Comparison of ENCODE assay signal across 12 cellular contexts in the genomic region with DNA sequence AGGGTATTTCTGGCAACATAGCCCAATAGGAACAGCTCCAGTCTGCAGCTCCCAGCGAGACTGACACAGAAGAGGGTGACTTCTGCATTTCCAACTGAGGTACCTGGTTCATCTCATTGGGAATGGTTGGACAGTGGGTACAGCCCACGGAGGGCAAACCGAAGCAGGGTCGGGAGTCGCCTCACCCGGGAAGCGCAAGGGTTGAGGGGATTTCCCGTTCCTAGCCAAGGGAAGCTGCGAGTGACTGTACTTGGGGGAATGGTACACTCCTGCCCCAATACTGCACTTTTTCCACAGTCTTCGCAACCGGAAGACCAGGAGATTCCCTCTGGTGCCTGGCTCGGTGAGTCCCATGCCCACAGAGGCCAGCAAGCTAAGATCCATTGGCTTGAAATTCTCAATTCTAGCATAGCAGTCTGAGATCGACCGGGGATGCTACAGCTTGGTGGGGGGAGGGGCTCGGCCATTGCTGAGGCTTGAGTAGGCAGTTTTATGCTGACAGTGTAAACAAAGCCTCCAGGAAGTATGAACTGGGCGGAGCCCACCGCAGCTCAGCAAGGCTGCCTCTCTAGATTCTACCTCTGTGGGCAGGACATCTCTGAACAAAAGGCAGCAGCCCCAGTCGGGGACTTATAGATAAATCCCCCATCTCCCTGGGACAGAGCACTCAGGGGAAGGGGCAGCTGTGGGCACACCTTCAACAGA. TPM values are rescaled to one million over a fixed set of nuclear protein-coding genes. Genes with fewer than 3 reads are reported as not detected.
DNase-seq lines count a peak whose midpoint lies in the region; ATAC-seq and TF ChIP-seq lines count a peak whose summit lies in the region.
"Had no signal": no experiment of that assay in that cellular context is flagged by ENCODE, and none has a peak within 500 bp of the region (broad histone marks: within the 10 kb centered on the region; RNA-seq: fewer than 3 reads in every experiment).

No MANE protein-coding gene starts in this region.

- DNase-seq in activated naive CD4-positive, alpha-beta T cell treated with Interleukin-2 at 50 U/mL for 16 hours = peak; percentile 8
- DNase-seq in activated naive CD4-positive, alpha-beta T cell treated with anti-CD3 and anti-CD28 coated beads, Interleukin-2, amount 50 U/mL, for 16 hours = no peak
- DNase-seq in NCI-H460 (ENCODE audit: extremely low read depth, low read depth) = peak; percentile 32
- DNase-seq in activated effector memory CD4-positive, alpha-beta T cell treated with Interleukin-2 at 50 U/mL for 16 hours = peak; percentile 22
- peak in 1 of 2 donors; percentile 29 for DNase-seq in trophoblast cell
- no peak for DNase-seq in sigmoid colon
- no peak for DNase-seq in left lobe of liver (ENCODE audit: low spot score)
- DNase-seq: NCI-H1105; stimulated activated naive CD4-positive, alpha-beta T cell treated with Interleukin-2 at 50 U/mL for 16 hours had no signal

- no peaks in the 10 kb centered on the region for H3K79me2 ChIP-seq in trophoblast cell (ENCODE audit: control insufficient read depth, insufficient read depth, low read length, poor library complexity)

- H3K9me3 ChIP-seq in trophoblast cell (ENCODE audit: insufficient read depth, low read depth, low read length) (peaks cover 5% of the 10 kb centered on the region), sigmoid colon (peaks cover 0 to 3% (median 0%) of the 10 kb centered on the region in 4 donors)

- TF ChIP-seq EP300 in sigmoid colon (IDR thresholded peaks at IDR 0.05) = no peak

- ATAC-seq in HG03460 (IDR thresholded peaks at IDR 0.05; ENCODE audit: unreplicated experiment) (no peak), left lobe of liver (no peak)
- ATAC-seq: esophagus mucosa had no signal

- no peak overlapping the region for H3K27ac ChIP-seq in trophoblast cell (ENCODE audit: low read depth, low read length)
- H3K27ac ChIP-seq in sigmoid colon = no peak overlapping the region

- H2AK5ac ChIP-seq in trophoblast cell (ENCODE audit: low read length) = no peak overlapping the region

- no peak overlapping the region for H3K23ac ChIP-seq in trophoblast cell (ENCODE audit: low read length)

- no peak for TF ChIP-seq CTCF in sigmoid colon (IDR thresholded peaks at IDR 0.05)

- no peak overlapping the region for H4K91ac ChIP-seq in trophoblast cell (ENCODE audit: low read depth, low read length)

- peak overlapping the region; percentile 36 for H4K12ac ChIP-seq in trophoblast cell (ENCODE audit: low read depth, low read length)

- H3K4ac ChIP-seq in trophoblast cell (ENCODE audit: low read depth, low read length) = no peak overlapping the region

- TF ChIP-seq POLR2A in sigmoid colon (IDR thresholded peaks at IDR 0.05) = no peak

- no peak overlapping the region for H2BK12ac ChIP-seq in trophoblast cell (ENCODE audit: low read length)

- H3K36me3 ChIP-seq in trophoblast cell (ENCODE audit: control insufficient read depth in 1 of 2, insufficient read depth in 2 of 2, low read length in 2 of 2) = peaks cover 0 to 2% of the 10 kb centered on the region in 2 experiments
- H3K36me3 ChIP-seq in sigmoid colon = peaks cover 0 to 40% (median 6%) of the 10 kb centered on the region in 4 donors

- intact Hi-C loops in sigmoid colon (cut with DNase I) = no loop called here

- H3K4me1 ChIP-seq in trophoblast cell (ENCODE audit: control insufficient read depth in 1 of 2, insufficient read depth in 2 of 2, low read length in 2 of 2) = no peaks in the 10 kb centered on the region
- H3K4me1 ChIP-seq in sigmoid colon = no peaks in the 10 kb centered on the region

- H3K27me3 ChIP-seq in trophoblast cell (ENCODE audit: insufficient read depth, low read length) (no peaks in the 10 kb centered on the region), sigmoid colon (no peaks in the 10 kb centered on the region)

- WGBS in trophoblast cell (ENCODE audit: extremely low coverage, insufficient coverage, insufficient read length) = no CpG with 5 or more reads among the region's 18 CpGs
- WGBS in sigmoid colon, 2 donors = 77 to 83% methylated on average over 18 of the region's 18 CpGs

- H2AFZ ChIP-seq in trophoblast cell (ENCODE audit: insufficient read depth, low read length, poor library complexity) = no peak overlapping the region

- H3K4me2 ChIP-seq in trophoblast cell (ENCODE audit: low read length) = no peak overlapping the region

- H3K79me1 ChIP-seq in trophoblast cell (ENCODE audit: low read length) = no peaks in the 10 kb centered on the region

- H4K8ac ChIP-seq in trophoblast cell (ENCODE audit: low read depth, low read length) = peak overlapping the region; percentile 16

- H2BK120ac ChIP-seq in trophoblast cell (ENCODE audit: insufficient read depth, low read length, poor library complexity) = no peak overlapping the region

- no peak overlapping the region for H3K18ac ChIP-seq in trophoblast cell (ENCODE audit: low read length)

- H3K14ac ChIP-seq in trophoblast cell (ENCODE audit: low read length) = no peak overlapping the region

- no peak overlapping the region for H3K4me3 ChIP-seq in trophoblast cell (ENCODE audit: low read depth, low read length)
- no peak overlapping the region for H3K4me3 ChIP-seq in sigmoid colon

- H2BK5ac ChIP-seq in trophoblast cell (ENCODE audit: low read depth, low read length, poor library complexity) = no peak overlapping the region

- H3K9ac ChIP-seq in trophoblast cell (ENCODE audit: low read length) = no peak overlapping the region

RNA-seq across cellular contexts. Expression of a gene that starts 14.0 kb away (rescaled TPM):
- total RNA-seq in NCI-H460 (2014; rRNA removed; shearing (Covaris generic)) = not detected in 2 replicates
- polyA plus RNA-seq in NCI-H460 (2014; cell fraction: nucleus; rRNA removed) = not detected in 2 replicates
- not detected in 2 replicates for polyA plus RNA-seq in trophoblast cell (2013)
- not detected for total RNA-seq in sigmoid colon
- polyA plus RNA-seq in sigmoid colon = not detected
- not detected for total RNA-seq in left lobe of liver
- total RNA-seq: esophagus mucosa, pulmonary artery endothelial cell had no signal

Comparison
In these comparisons a context has a peak if more than half of its experiments do, and no peak if none do; other contexts are left out.
1. DNase-seq: peak in activated naive CD4-positive, alpha-beta T cell treated with Interleukin-2 at 50 U/mL for 16 hours (single experiment), NCI-H460 (single experiment) and activated effector memory CD4-positive, alpha-beta T cell treated with Interleukin-2 at 50 U/mL for 16 hours (single experiment); none in activated naive CD4-positive, alpha-beta T cell treated with anti-CD3 and anti-CD28 coated beads, Interleukin-2, amount 50 U/mL, for 16 hours (single experiment), sigmoid colon (single experiment) and left lobe of liver (single experiment).